In the genomic region with DNA sequence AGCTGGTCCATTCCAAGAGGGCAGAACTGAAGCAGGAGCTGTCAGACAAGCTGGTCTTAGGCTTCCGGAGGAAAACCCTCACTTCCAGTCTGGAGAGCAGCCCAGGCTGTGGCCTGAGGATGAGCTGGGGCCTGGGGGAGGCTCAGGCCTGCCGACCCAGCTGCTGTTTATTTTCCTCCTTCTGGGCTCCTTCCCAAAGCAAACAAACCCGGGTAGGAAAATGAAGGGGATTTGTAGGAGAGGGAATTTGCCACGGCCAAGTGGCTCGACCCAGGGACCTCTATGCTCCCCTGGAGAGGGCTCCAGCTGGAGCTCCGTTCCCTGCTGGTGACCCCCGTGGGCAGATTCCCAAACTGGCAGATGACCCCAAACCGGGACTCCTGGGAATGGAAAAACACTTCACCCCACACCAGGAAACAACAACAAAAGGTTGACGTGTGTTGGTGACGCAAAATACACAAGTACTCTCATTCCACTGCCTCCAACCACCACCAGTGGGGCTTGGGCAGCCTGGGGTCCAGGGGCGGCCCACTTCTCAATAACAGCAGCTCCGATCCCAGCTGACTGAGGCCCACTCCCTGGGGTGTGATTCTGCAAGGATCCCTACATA, we compare ENCODE assay signal across 9 cellular contexts. TPM values are rescaled to one million over a fixed set of nuclear protein-coding genes. Genes with fewer than 3 reads are reported as not detected.
A peak's percentile ranks its signal among the peaks of the same experiment; 100 is the strongest.
DNase-seq lines count a peak whose midpoint lies in the region; ATAC-seq and TF ChIP-seq lines count a peak whose summit lies in the region.
"Had no signal": no experiment of that assay in that cellular context is flagged by ENCODE, and none has a peak within 500 bp of the region (broad histone marks: within the 10 kb centered on the region; RNA-seq: fewer than 3 reads in every experiment).

No MANE protein-coding gene starts in this region.

- H3K36me3 ChIP-seq in right lobe of liver: no peaks in the 10 kb centered on the region

- no peak overlapping the region for H3K27ac Mint-ChIP-seq in immature natural killer cell

- H3K4me3 ChIP-seq in coronary artery (peak overlapping the region; percentile 1), right lobe of liver (peak overlapping the region in 1 of 3 donors; percentile 0)
- H3K4me3 ChIP-seq: GM12878 had no signal

- peak; percentile 26 for TF ChIP-seq POLR2A in right lobe of liver (IDR thresholded peaks at IDR 0.05)

- no peaks in the 10 kb centered on the region for H3K27me3 ChIP-seq in right lobe of liver

- intact Hi-C loops in right lobe of liver (cut with DNase I): no loop called here

- peaks cover 4 to 10% (median 8%) of the 10 kb centered on the region in 3 donors for H3K27me3 Mint-ChIP-seq in immature natural killer cell (ENCODE audit: low read depth in 3 of 3)

- TF ChIP-seq CTCF in coronary artery (IDR thresholded peaks at IDR 0.05): no peak
- peak in 1 of 4 donors; percentile 23 for TF ChIP-seq CTCF in right lobe of liver (IDR thresholded peaks at IDR 0.05)

- H3K36me3 Mint-ChIP-seq in immature natural killer cell: no peaks in the 10 kb centered on the region

- H3K27ac ChIP-seq in coronary artery: peak overlapping the region; percentile 74 to 85
- peak overlapping the region; percentile 86 to 99 (median 96) for H3K27ac ChIP-seq in right lobe of liver

- H3K9me3 ChIP-seq in right lobe of liver: no peaks in the 10 kb centered on the region

- no peaks in the 10 kb centered on the region for H3K9me3 Mint-ChIP-seq in immature natural killer cell

- 4% methylated on average over 8 of the region's 12 CpGs for WGBS in right lobe of liver (ENCODE audit: insufficient coverage, low coverage, low lambda C conversion rate, missing lambda C conversion rate)

- no peaks in the 10 kb centered on the region for H3K4me1 Mint-ChIP-seq in immature natural killer cell

- H3K4me3 Mint-ChIP-seq in immature natural killer cell: no peak overlapping the region

- DNase-seq in COLO668 (lab: John Stamatoyannopoulos, UW; ENCODE audit: unreplicated experiment) (peak; percentile 69), NCI-H2196 treated with DMSO at 0.1 percent for 48 hours (lab: John Stamatoyannopoulos, UW; ENCODE audit: unreplicated experiment) (peak; percentile 62), coronary artery (ENCODE audit: low spot score) (no peak), right lobe of liver (peak; percentile 79 to 90 (median 89)), ureter (ENCODE audit: low spot score) (peak; percentile 78), immature natural killer cell (no peak)
- DNase-seq in stimulated activated CD8-positive, alpha-beta memory T cell treated with anti-CD3 and anti-CD28 coated beads, Interleukin-4, amount 100 ng/mL, for 48 hours: no peak

- peaks cover 0 to 79% (median 42%) of the 10 kb centered on the region in 4 donors for H3K4me1 ChIP-seq in right lobe of liver

- ATAC-seq in right lobe of liver (peak; percentile 72 to 83 (median 78)), GM18511 (IDR thresholded peaks at IDR 0.05; ENCODE audit: unreplicated experiment) (no peak)
- ATAC-seq: GM12878 had no signal

RNA-seq across cellular contexts. Expression of a gene that starts 8.8 kb away (rescaled TPM):
- 10 to 100 TPM; 54.3 to 74.8 (median 65.7) TPM for total RNA-seq in right lobe of liver
- 277 TPM for total RNA-seq in ureter
- under 1 TPM in 2 of 3 donors, not detected in 1; 0.61 to 0.76 TPM for polyA plus RNA-seq in immature natural killer cell

RNA-seq across cellular contexts. Expression of a gene that starts 34.1 kb away (rescaled TPM):
- total RNA-seq in right lobe of liver (1 to 10 TPM; 1.8 to 3.8 (median 2.8) TPM), ureter (7.8 TPM)
- polyA plus RNA-seq in immature natural killer cell: 10 to 100 TPM in 1 of 3 donors, 1 to 10 TPM in 2; 6.7 to 11.2 (median 9.8) TPM

RNA-seq across cellular contexts. Expression of a gene that starts 35.1 kb away (rescaled TPM):
- total RNA-seq in right lobe of liver: 1 to 10 TPM; 2.4 to 5.1 (median 4.0) TPM
- 42.0 TPM for total RNA-seq in ureter
- under 1 TPM in 2 of 3 donors, not detected in 1; 0.43 to 0.71 TPM for polyA plus RNA-seq in immature natural killer cell

RNA-seq across cellular contexts. Expression of a gene that starts 43.2 kb away (rescaled TPM):
- total RNA-seq in right lobe of liver (under 1 TPM in 3 of 6 experiments, not detected in 3; 0.07 to 0.10 (median 0.07) TPM), ureter (0.47 TPM)
- polyA plus RNA-seq in immature natural killer cell: not detected
- total RNA-seq: GM12878 had no signal
- polyA plus RNA-seq: GM12878 had no signal

RNA-seq across cellular contexts. Expression of a gene that starts 58.3 kb away (rescaled TPM):
- 10 to 100 TPM; 19.9 to 30.7 (median 23.1) TPM for total RNA-seq in right lobe of liver
- total RNA-seq in ureter: 36.3 TPM
- polyA plus RNA-seq in immature natural killer cell: 10 to 100 TPM in 2 of 3 donors, 1 to 10 TPM in 1; 6.4 to 24.6 (median 13.7) TPM

Comparison
In these comparisons a context has a peak if more than half of its experiments do, and no peak if none do; other contexts are left out.
1. DNase-seq: peak in COLO668 (single experiment), NCI-H2196 treated with DMSO at 0.1 percent for 48 hours (single experiment), right lobe of liver (3 of 3) and ureter (single experiment); none in coronary artery (single experiment), stimulated activated CD8-positive, alpha-beta memory T cell treated with anti-CD3 and anti-CD28 coated beads, Interleukin-4, amount 100 ng/mL, for 48 hours (single experiment) and immature natural killer cell (0 of 3).